9 cellular contexts compared by ENCODE assay signal in the genomic region with DNA sequence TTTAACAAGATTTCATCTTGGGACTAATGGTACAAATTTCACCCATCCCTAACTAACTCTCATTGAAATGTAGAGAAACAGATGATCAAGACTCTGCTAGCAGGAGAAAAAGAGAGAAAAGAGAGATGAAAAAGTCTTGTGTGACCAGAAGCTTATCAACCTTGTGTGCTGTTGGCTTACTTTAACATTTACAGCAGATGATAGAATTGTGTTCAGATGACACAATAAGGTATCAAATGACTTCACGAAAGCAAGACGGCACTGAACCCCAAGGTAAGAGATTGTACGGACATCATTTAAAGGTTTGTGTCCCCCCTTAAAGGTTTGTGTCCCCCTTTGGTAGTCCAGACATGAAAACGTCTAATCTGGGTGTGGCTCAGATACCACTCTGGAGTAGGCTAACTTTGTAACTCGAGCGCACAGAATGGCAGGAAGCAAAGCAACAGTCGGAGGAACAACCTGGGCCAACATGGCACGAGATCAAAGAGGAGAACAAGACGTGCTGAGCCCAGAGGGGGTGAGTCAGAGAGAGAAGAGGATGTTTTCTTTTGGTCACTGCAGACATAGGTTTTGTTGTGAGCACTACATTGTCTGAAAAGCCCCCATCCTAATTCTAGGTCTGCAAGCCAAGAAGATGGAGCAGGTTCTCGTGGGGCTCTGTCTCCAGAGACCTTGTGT. TPM values are rescaled to one million over a fixed set of nuclear protein-coding genes. Genes with fewer than 3 reads are reported as not detected.
DNase-seq lines count a peak whose midpoint lies in the region; FAIRE-seq and TF ChIP-seq lines count a peak whose summit lies in the region.
"Had no signal": no experiment of that assay in that cellular context is flagged by ENCODE, and none has a peak within 500 bp of the region (broad histone marks: within the 10 kb centered on the region; RNA-seq: fewer than 3 reads in every experiment).

No MANE protein-coding gene starts in this region.

- TF ChIP-seq CTCF in C4-2B (conservative IDR thresholded peaks at IDR 0.05) (no peak), astrocyte of the spinal cord (IDR thresholded peaks at IDR 0.05; ENCODE audit: low read depth, low read length) (no peak)

- in situ Hi-C loops in astrocyte of the spinal cord (cut with HindIII; ENCODE audit: low sequenced_read_pairs) = no loop called here

- no peak for FAIRE-seq in frontal cortex (lab: Jason Lieb, UNC)

- H3K4me3 ChIP-seq in astrocyte of the spinal cord (ENCODE audit: low read depth, low read length) = no peak overlapping the region

- peak; percentile 84 for DNase-seq in LHCN-M2 (ENCODE audit: low read depth)
- DNase-seq in astrocyte of the spinal cord (ENCODE audit: low read depth, low spot score) = peak; percentile 86
- peak; percentile 52 for DNase-seq in islet precursor cell
- DNase-seq in frontal cortex (ENCODE audit: low spot score in 2 of 2) = no peak
- no peak for DNase-seq in EL
- no peak for DNase-seq in amniotic stem cell (lab: John Stamatoyannopoulos, UW)
- no peak for DNase-seq in NCI-H2171 treated with DMSO at 0.1 percent for 48 hours (lab: John Stamatoyannopoulos, UW)
- DNase-seq: OCI-M1 had no signal

- peak overlapping the region; percentile 52 for H3K27ac ChIP-seq in C4-2B

RNA-seq across cellular contexts. Expression of a gene that starts 10.4 kb away (rescaled TPM):
- total RNA-seq in LHCN-M2 (2014; rRNA removed) (45.5 and 52.0 TPM in 2 replicates), frontal cortex (207 TPM)
- polyA plus RNA-seq in LHCN-M2 (2012) = 14.2 TPM

RNA-seq across cellular contexts. Expression of a gene that starts 46.1 kb away (rescaled TPM):
- total RNA-seq in LHCN-M2 (2014; rRNA removed) (13.7 and 17.4 TPM in 2 replicates), frontal cortex (22.8 TPM)
- 9.8 TPM for polyA plus RNA-seq in LHCN-M2 (2012)

Comparison
In these comparisons a context has a peak if more than half of its experiments do, and no peak if none do; other contexts are left out.
1. DNase-seq: peak in LHCN-M2 (single experiment), astrocyte of the spinal cord (single experiment) and islet precursor cell (single experiment); none in frontal cortex (0 of 2), EL (single experiment), amniotic stem cell (single experiment) and NCI-H2171 treated with DMSO at 0.1 percent for 48 hours (single experiment).